ENCODE assay signal across 26 cellular contexts in genomic region chr16:84387021-84387420, GRCh38. TPM values are rescaled to one million over a fixed set of nuclear protein-coding genes. Genes with fewer than 3 reads are reported as not detected.
"Had no signal": no experiment of that assay in that cellular context is flagged by ENCODE, and none has a peak within 500 bp of the region (broad histone marks: within the 10 kb centered on the region; RNA-seq: fewer than 3 reads in every experiment).

No MANE protein-coding gene starts in this region.

- H3K9me3 ChIP-seq: colonic mucosa, lower lobe of right lung had no signal

- H3K27ac Mint-ChIP-seq: dendritic cell treated with granulocyte-macrophage colony-stimulating factor and Interleukin-4, amounts not matched to agents 40 ng/mL and 50 ng/mL, for 4 days; mesothelial cell of epicardium had no signal

- H3K4me1 ChIP-seq: colonic mucosa, esophagus muscularis mucosa, foreskin keratinocyte, left ventricle myocardium inferior, lower lobe of right lung had no signal

- H3K27ac ChIP-seq: colonic mucosa, esophagus muscularis mucosa, foreskin keratinocyte, gastroesophageal sphincter, heart left ventricle, hepatocyte, left ventricle myocardium inferior, lower lobe of right lung had no signal

- H3K4me3 ChIP-seq: colonic mucosa, dorsolateral prefrontal cortex, esophagus muscularis mucosa, gastroesophageal sphincter, heart left ventricle, hepatocyte, left ventricle myocardium inferior, lower lobe of right lung had no signal

- H3K4me3 Mint-ChIP-seq: central memory CD8-positive, alpha-beta T cell; dendritic cell treated with granulocyte-macrophage colony-stimulating factor and Interleukin-4, amounts not matched to agents 40 ng/mL and 50 ng/mL, for 4 days; mesothelial cell of epicardium had no signal

- H3K36me3 ChIP-seq: colonic mucosa, esophagus muscularis mucosa, gastroesophageal sphincter, heart left ventricle, left ventricle myocardium inferior, lower lobe of right lung had no signal

- H3K36me3 Mint-ChIP-seq: mesothelial cell of epicardium had no signal

- H3K9me3 Mint-ChIP-seq: central memory CD8-positive, alpha-beta T cell had no signal

- DNase-seq: cerebellar nuclear complex; colonic mucosa; cortex of kidney; dorsolateral prefrontal cortex; effector CD4-positive, alpha-beta T cell; effector memory CD4-positive, alpha-beta T cell; foreskin keratinocyte; heart left ventricle; hypothalamus; kidney glomerular epithelial cell; left colon; left ventricle myocardium inferior; lower lobe of right lung; mesenchymal stem cell had no signal

- H3K4me1 Mint-ChIP-seq: central memory CD8-positive, alpha-beta T cell; mesothelial cell of epicardium had no signal

- H3K27me3 ChIP-seq: colonic mucosa, dorsolateral prefrontal cortex, esophagus muscularis mucosa, gastroesophageal sphincter, hepatocyte had no signal

- ATAC-seq: foreskin keratinocyte, gastroesophageal sphincter, left colon, left lobe of liver, lower lobe of right lung had no signal

RNA-seq across cellular contexts. Expression of gene ATP2C2, which starts 18.7 kb away (rescaled TPM):
- total RNA-seq: chondrocyte, endothelial cell of umbilical vein, fibroblast of lung, fibroblast of villous mesenchyme, heart left ventricle, left ventricle myocardium inferior, mononuclear cell had no signal
- polyA plus RNA-seq: endothelial cell of umbilical vein, fibroblast of lung had no signal
